ENCODE assay signal across 9 cellular contexts in the genomic region with DNA sequence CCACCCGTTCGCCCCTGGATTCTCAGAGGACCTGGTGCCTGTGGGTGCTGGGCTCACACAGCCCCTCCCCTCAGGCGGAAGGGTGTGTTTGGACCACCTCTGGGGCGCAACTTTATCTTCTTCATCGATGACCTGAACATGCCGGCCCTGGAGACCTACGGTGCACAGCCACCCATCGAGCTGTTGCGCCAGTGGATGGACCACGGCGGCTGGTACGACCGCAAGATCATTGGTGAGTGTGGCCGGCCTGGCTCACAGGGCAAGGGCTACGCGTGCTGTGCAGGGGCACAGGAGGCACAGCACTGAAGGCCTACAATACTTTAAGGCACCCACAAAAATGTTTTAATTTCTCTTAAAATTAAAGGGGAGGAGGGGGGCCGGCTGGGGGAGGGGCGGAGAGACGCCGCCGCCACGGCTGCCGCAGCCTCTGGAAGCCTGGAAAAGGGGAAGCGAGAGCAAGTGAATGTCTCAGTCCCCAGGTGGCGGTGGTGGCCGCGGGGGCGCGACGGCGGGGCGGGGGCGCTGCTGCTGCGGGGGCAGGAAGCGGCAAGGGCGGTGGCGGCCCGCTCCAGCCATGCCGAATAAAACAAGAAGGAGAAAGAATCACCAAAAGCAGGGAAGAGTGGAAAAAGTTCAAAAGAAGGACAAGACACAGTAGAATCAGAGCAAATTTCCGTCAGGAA. TPM values are rescaled to one million over a fixed set of nuclear protein-coding genes. Genes with fewer than 3 reads are reported as not detected.
DNase-seq lines count a peak whose midpoint lies in the region; ATAC-seq and TF ChIP-seq lines count a peak whose summit lies in the region.
"Had no signal": no experiment of that assay in that cellular context is flagged by ENCODE, and none has a peak within 500 bp of the region (broad histone marks: within the 10 kb centered on the region; RNA-seq: fewer than 3 reads in every experiment).

No MANE protein-coding gene starts in this region.

- 28 to 35% methylated on average over 39 to 40 of the region's 40 CpGs for WGBS in lung, 2 donors

- H3K4me1 ChIP-seq in lung (ENCODE audit: control insufficient read depth in 2 of 2, insufficient read depth in 2 of 2, low read length in 2 of 2) = no peaks in the 10 kb centered on the region

- H3K27ac ChIP-seq in HL-60 (replicated peaks) (peak overlapping the region; percentile 49), lung (ENCODE audit: low read depth in 1 of 2, low read length in 1 of 2) (no peak overlapping the region)

- in situ Hi-C loops in G401 (cut with HindIII; ENCODE audit: low sequenced_read_pairs) = no loop called here

- no peak overlapping the region for H3K27ac Mint-ChIP-seq in activated naive CD8-positive, alpha-beta T cell treated with anti-CD3 and anti-CD28 coated beads, Interleukin-2, amount 10 ng/mL, durations not matched to agents 7 days and 5 days

- DNase-seq in AG10803 (ENCODE audit: low read depth) (no peak), HL-60 (ENCODE audit: low read depth in 1 of 2, low spot score in 1 of 2) (peak; percentile 52 to 84), lung (ENCODE audit: low spot score) (peak; percentile 35), COLO829 (ENCODE audit: low spot score) (no peak), G401 (ENCODE audit: low spot score) (no peak)
- DNase-seq in activated naive CD8-positive, alpha-beta T cell treated with anti-CD3 and anti-CD28 coated beads, Interleukin-2, amount 10 ng/mL, durations not matched to agents 7 days and 5 days = no peak
- DNase-seq: midbrain had no signal

- peaks cover 0 to 30% of the 10 kb centered on the region in 2 donors for H3K36me3 ChIP-seq in lung (ENCODE audit: control insufficient read depth in 2 of 2, insufficient read depth in 2 of 2, low read length in 2 of 2)

- H3K9me3 ChIP-seq in lung (ENCODE audit: control insufficient read depth in 2 of 2, insufficient read depth in 1 of 2, low read length in 1 of 2) = no peaks in the 10 kb centered on the region

- TF ChIP-seq CTCF in AG10803 (conservative IDR thresholded peaks at IDR 0.05; ENCODE audit: low read length) = no peak
- no peak for TF ChIP-seq CTCF in HL-60 (IDR thresholded peaks at IDR 0.05; ENCODE audit: insufficient read depth, low read length)
- no peak for TF ChIP-seq CTCF in lung (IDR thresholded peaks at IDR 0.05; ENCODE audit: control extremely low read depth, extremely low read depth)

- ATAC-seq in activated naive CD8-positive, alpha-beta T cell treated with anti-CD3 and anti-CD28 coated beads, Interleukin-2, amount 10 ng/mL, durations not matched to agents 7 days and 5 days (ENCODE audit: low read depth) = peak; percentile 50
- ATAC-seq in lung (ENCODE audit: insufficient read depth, low FRiP score) (no peak), HG03354 (IDR thresholded peaks at IDR 0.05; ENCODE audit: poor library complexity, severe bottlenecking, unreplicated experiment) (no peak), GM19395 (IDR thresholded peaks at IDR 0.05; ENCODE audit: unreplicated experiment) (no peak)

- peaks cover 2% of the 10 kb centered on the region for H3K4me1 Mint-ChIP-seq in activated naive CD8-positive, alpha-beta T cell treated with anti-CD3 and anti-CD28 coated beads, Interleukin-2, amount 10 ng/mL, durations not matched to agents 7 days and 5 days

- no peak overlapping the region for H3K4me3 Mint-ChIP-seq in activated naive CD8-positive, alpha-beta T cell treated with anti-CD3 and anti-CD28 coated beads, Interleukin-2, amount 10 ng/mL, durations not matched to agents 7 days and 5 days

- peak overlapping the region; percentile 32 for H3K4me3 ChIP-seq in AG10803 (ENCODE audit: low read length)
- H3K4me3 ChIP-seq in HL-60 (replicated peaks; ENCODE audit: insufficient read depth, low read length) = no peak overlapping the region
- H3K4me3 ChIP-seq in lung = no peak overlapping the region

- H3K9me3 Mint-ChIP-seq in activated naive CD8-positive, alpha-beta T cell treated with anti-CD3 and anti-CD28 coated beads, Interleukin-2, amount 10 ng/mL, durations not matched to agents 7 days and 5 days = no peaks in the 10 kb centered on the region

- peaks cover 5% of the 10 kb centered on the region for H3K36me3 Mint-ChIP-seq in activated naive CD8-positive, alpha-beta T cell treated with anti-CD3 and anti-CD28 coated beads, Interleukin-2, amount 10 ng/mL, durations not matched to agents 7 days and 5 days

- POLR2A ChIA-PET in activated naive CD8-positive, alpha-beta T cell treated with anti-CD3 and anti-CD28 coated beads, Interleukin-2, amount 10 ng/mL, durations not matched to agents 7 days and 5 days (lab: Charles Lee) = no interaction called here

- no peaks in the 10 kb centered on the region for H3K27me3 Mint-ChIP-seq in activated naive CD8-positive, alpha-beta T cell treated with anti-CD3 and anti-CD28 coated beads, Interleukin-2, amount 10 ng/mL, durations not matched to agents 7 days and 5 days

- H3K27me3 ChIP-seq in HL-60 (ENCODE audit: insufficient read depth, poor library complexity, severe bottlenecking) = no peaks in the 10 kb centered on the region
- no peaks in the 10 kb centered on the region for H3K27me3 ChIP-seq in lung (ENCODE audit: control insufficient read depth, insufficient read depth)

RNA-seq across cellular contexts. Expression of a gene that starts 36.8 kb away (rescaled TPM):
- total RNA-seq in activated naive CD8-positive, alpha-beta T cell treated with anti-CD3 and anti-CD28 coated beads, Interleukin-2, amount 10 ng/mL, durations not matched to agents 7 days and 5 days = 100 to 1,000 TPM in 1 of 2 experiments, 10 to 100 TPM in 1; 96.8 to 103 TPM
- total RNA-seq in lung = 10 to 100 TPM; 39.9 to 76.4 TPM
- polyA plus RNA-seq in lung = 10 to 100 TPM; 57.0 to 57.4 TPM
- 149 and 194 TPM in 2 replicates for total RNA-seq in G401 (2014; rRNA removed; shearing (Covaris generic))

RNA-seq across cellular contexts. Expression of a gene that starts 37.5 kb away (rescaled TPM):
- total RNA-seq in activated naive CD8-positive, alpha-beta T cell treated with anti-CD3 and anti-CD28 coated beads, Interleukin-2, amount 10 ng/mL, durations not matched to agents 7 days and 5 days = 10 to 100 TPM; 19.2 to 20.6 TPM
- 1 to 10 TPM; 6.5 to 7.1 TPM for total RNA-seq in lung
- polyA plus RNA-seq in lung = 1 to 10 TPM; 3.9 to 5.4 TPM
- 6.7 and 8.3 TPM in 2 replicates for total RNA-seq in G401 (2014; rRNA removed; shearing (Covaris generic))

RNA-seq across cellular contexts. Expression of a gene that starts 56.8 kb away (rescaled TPM):
- total RNA-seq in activated naive CD8-positive, alpha-beta T cell treated with anti-CD3 and anti-CD28 coated beads, Interleukin-2, amount 10 ng/mL, durations not matched to agents 7 days and 5 days = 10 to 100 TPM; 28.5 to 30.0 TPM
- 10 to 100 TPM; 14.5 to 21.5 TPM for total RNA-seq in lung
- polyA plus RNA-seq in lung = 1 to 10 TPM; 6.1 to 8.3 TPM
- 1.2 and 2.5 TPM in 2 replicates for total RNA-seq in G401 (2014; rRNA removed; shearing (Covaris generic))

Comparison
In these comparisons a context has a peak if more than half of its experiments do, and no peak if none do; other contexts are left out.
1. DNase-seq: peak in HL-60 (2 of 2) and lung (single experiment); none in AG10803 (single experiment), activated naive CD8-positive, alpha-beta T cell treated with anti-CD3 and anti-CD28 coated beads, Interleukin-2, amount 10 ng/mL, durations not matched to agents 7 days and 5 days (single experiment), COLO829 (single experiment) and G401 (single experiment).